9 cellular contexts compared by ENCODE assay signal in genomic region chr9:69542942-69543704, GRCh38.
A peak's percentile ranks its signal among the peaks of the same experiment; 100 is the strongest.
DNase-seq lines count a peak whose midpoint lies in the region; ATAC-seq and TF ChIP-seq lines count a peak whose summit lies in the region.
"Had no signal": no experiment of that assay in that cellular context is flagged by ENCODE, and none has a peak within 500 bp of the region (broad histone marks: within the 10 kb centered on the region; RNA-seq: fewer than 3 reads in every experiment).

No MANE protein-coding gene starts in this region.

- TF ChIP-seq CTCF in left lung (IDR thresholded peaks at IDR 0.05) = no peak
- no peak for TF ChIP-seq CTCF in vagina (IDR thresholded peaks at IDR 0.05)

- peak; percentile 41 for DNase-seq in COR-L47 (lab: John Stamatoyannopoulos, UW)
- peak; percentile 76 for DNase-seq in NCI-H1105 (lab: John Stamatoyannopoulos, UW)
- peak in 46 of 56 donors; percentile 9 to 72 (median 40) for DNase-seq in amygdala (lab: John Stamatoyannopoulos, UW)
- DNase-seq in left lung = no peak
- DNase-seq in vagina (ENCODE audit: extremely low spot score in 2 of 2) = no peak
- no peak for DNase-seq in GM19238 (ENCODE audit: insufficient read length, low spot score)
- DNase-seq in T1000 (lab: John Stamatoyannopoulos, UW) = no peak
- DNase-seq: NCI-H1048 had no signal

- H3K36me3 ChIP-seq in left lung (no peaks in the 10 kb centered on the region), vagina (no peaks in the 10 kb centered on the region)

- intact Hi-C loops in left lung (cut with DNase I) (no loop called here), vagina (cut with DNase I) (no loop called here)

- H3K27me3 ChIP-seq in left lung = no peaks in the 10 kb centered on the region
- H3K27me3 ChIP-seq in vagina = no peaks in the 10 kb centered on the region

- H3K27ac ChIP-seq in left lung (no peak overlapping the region), vagina (no peak overlapping the region)

- H3K9me3 ChIP-seq in left lung = no peaks in the 10 kb centered on the region
- H3K9me3 ChIP-seq in vagina = no peaks in the 10 kb centered on the region

- ATAC-seq in left lung (peak; percentile 73), HG02571 (IDR thresholded peaks at IDR 0.05; ENCODE audit: unreplicated experiment) (no peak)

- no peak for TF ChIP-seq POLR2A in vagina (IDR thresholded peaks at IDR 0.05)

- H3K4me1 ChIP-seq in left lung (no peaks in the 10 kb centered on the region), vagina (peaks cover 7% of the 10 kb centered on the region)

- no peak overlapping the region for H3K4me3 ChIP-seq in left lung
- no peak overlapping the region for H3K4me3 ChIP-seq in vagina

Comparison
In these comparisons a context has a peak if more than half of its experiments do, and no peak if none do; other contexts are left out.
1. DNase-seq: peak in COR-L47 (single experiment), NCI-H1105 (single experiment) and amygdala (46 of 56); none in left lung (0 of 2), vagina (0 of 2), GM19238 (single experiment) and T1000 (single experiment).